9 cellular contexts compared by ENCODE assay signal in the genomic region with DNA sequence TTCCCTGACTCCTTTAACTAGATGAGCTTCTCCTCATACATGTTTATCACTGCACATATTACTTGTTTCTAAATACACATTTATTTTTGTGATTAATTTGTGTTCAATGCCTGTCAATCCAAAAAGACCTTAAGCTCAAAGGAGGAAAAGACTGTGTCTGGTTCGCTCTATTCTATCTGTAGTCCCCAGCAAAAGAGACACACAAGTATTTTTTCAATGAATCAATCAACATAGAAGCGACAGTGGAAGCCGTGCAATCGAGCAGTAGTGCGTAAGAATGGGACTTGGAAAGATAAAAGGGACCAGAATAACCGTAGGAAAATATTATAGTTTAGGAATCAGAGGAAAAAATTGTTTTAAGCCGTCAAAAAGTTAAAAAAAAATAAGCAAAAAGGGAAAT. TPM values are rescaled to one million over a fixed set of nuclear protein-coding genes. Genes with fewer than 3 reads are reported as not detected.
A peak's percentile ranks its signal among the peaks of the same experiment; 100 is the strongest.
DNase-seq lines count a peak whose midpoint lies in the region; ATAC-seq, FAIRE-seq and TF ChIP-seq lines count a peak whose summit lies in the region.
"Had no signal": no experiment of that assay in that cellular context is flagged by ENCODE, and none has a peak within 500 bp of the region (broad histone marks: within the 10 kb centered on the region; RNA-seq: fewer than 3 reads in every experiment).

No MANE protein-coding gene starts in this region.

- H3K23ac ChIP-seq in mesendoderm (ENCODE audit: low read length): no peak overlapping the region

- WGBS in mesendoderm (ENCODE audit: extremely low coverage, insufficient coverage, low lambda C conversion rate): no CpG with 5 or more reads among the region's 7 CpGs

- H2BK15ac ChIP-seq in mesendoderm (replicated peaks; ENCODE audit: low read depth): no peak overlapping the region

- H3K79me1 ChIP-seq in mesendoderm (ENCODE audit: low read length): peaks cover 2% of the 10 kb centered on the region

- TF ChIP-seq CTCF in 22Rv1 (IDR thresholded peaks at IDR 0.05): no peak
- no peak for TF ChIP-seq CTCF in astrocyte of the cerebellum (IDR thresholded peaks at IDR 0.05; ENCODE audit: low read depth, low read length, missing control alignments)

- DNase-seq in HAP-1 (ENCODE audit: low spot score in 2 of 2) (peak in 1 of 2 experiments; percentile 50), astrocyte of the cerebellum (ENCODE audit: low read depth) (no peak), mesendoderm (no peak), cortex of kidney (lab: John Stamatoyannopoulos, UW) (no peak), RCC 7860 (ENCODE audit: low spot score) (no peak), superior temporal gyrus (ENCODE audit: extremely low spot score) (no peak)
- DNase-seq: activated gamma-delta T cell treated with Interleukin-2 at 50 U/mL for 16 hours had no signal

- no peak overlapping the region for H2AK5ac ChIP-seq in mesendoderm (ENCODE audit: low read length)

- H4K8ac ChIP-seq in mesendoderm (ENCODE audit: low read depth, low read length): peak overlapping the region; percentile 56

- H2BK5ac ChIP-seq in mesendoderm (ENCODE audit: low read length): no peak overlapping the region

- peaks cover 19% of the 10 kb centered on the region for H3K36me3 ChIP-seq in HAP-1 (replicated peaks)
- no peaks in the 10 kb centered on the region for H3K36me3 ChIP-seq in mesendoderm (ENCODE audit: control insufficient read depth, insufficient read depth, low read length)

- peaks cover 39% of the 10 kb centered on the region for H3K79me2 ChIP-seq in mesendoderm (ENCODE audit: control insufficient read depth, insufficient read depth, low read length)

- peak overlapping the region; percentile 45 for H3K4me2 ChIP-seq in mesendoderm (ENCODE audit: low read length)

- peak overlapping the region; percentile 99 for H3K56ac ChIP-seq in mesendoderm (ENCODE audit: low read length)

- no peak for FAIRE-seq in RCC 7860 (lab: Jason Lieb, UNC)

- H3K9ac ChIP-seq in mesendoderm (ENCODE audit: low read length): peak overlapping the region; percentile 98

- H3K27ac ChIP-seq in 22Rv1: peak overlapping the region; percentile 79
- peak overlapping the region; percentile 18 for H3K27ac ChIP-seq in mesendoderm (ENCODE audit: low read depth, low read length)

- no peak overlapping the region for H3K4ac ChIP-seq in mesendoderm (ENCODE audit: low read depth, low read length)

- H3K18ac ChIP-seq in mesendoderm (ENCODE audit: low read length): no peak overlapping the region

- no peak overlapping the region for H2BK120ac ChIP-seq in mesendoderm (ENCODE audit: low read depth, low read length)

- in situ Hi-C loops in HAP-1 (cut with MboI; ENCODE audit: low sequenced_read_pairs) (no loop called here), astrocyte of the cerebellum (cut with HindIII; ENCODE audit: low sequenced_read_pairs) (no loop called here)

- H3K9me3 ChIP-seq in HAP-1: no peaks in the 10 kb centered on the region

- no peak overlapping the region for H4K5ac ChIP-seq in mesendoderm (ENCODE audit: low read length)

- no peak for ATAC-seq in HG02678 (IDR thresholded peaks at IDR 0.05; ENCODE audit: unreplicated experiment)

- H3K4me3 ChIP-seq in HAP-1 (peak overlapping the region; percentile 77), astrocyte of the cerebellum (ENCODE audit: low read depth, low read length) (peak overlapping the region; percentile 68), mesendoderm (ENCODE audit: low read length) (peak overlapping the region; percentile 86)

- H3K27me3 ChIP-seq in HAP-1 (ENCODE audit: low read depth): no peaks in the 10 kb centered on the region
- no peaks in the 10 kb centered on the region for H3K27me3 ChIP-seq in mesendoderm (ENCODE audit: insufficient read depth, low read length, poor library complexity)

- peaks cover 29% of the 10 kb centered on the region for H3K4me1 ChIP-seq in HAP-1
- peaks cover 5% of the 10 kb centered on the region for H3K4me1 ChIP-seq in mesendoderm (ENCODE audit: control insufficient read depth, low read depth, low read length)

RNA-seq across cellular contexts. Expression of a gene that starts 1.0 kb away (rescaled TPM):
- 23.4 TPM for polyA plus RNA-seq in mesendoderm (2013, experiment 1 of 2)
- 22.4 TPM for polyA plus RNA-seq in mesendoderm (2013, experiment 2 of 2)

RNA-seq across cellular contexts. Expression of a gene that starts 1.1 kb away (rescaled TPM):
- 10.3 TPM for polyA plus RNA-seq in mesendoderm (2013, experiment 1 of 2)
- polyA plus RNA-seq in mesendoderm (2013, experiment 2 of 2): 10.3 TPM

RNA-seq across cellular contexts. Expression of a gene that starts 25.5 kb away (rescaled TPM):
- 148 TPM for polyA plus RNA-seq in mesendoderm (2013, experiment 1 of 2)
- 159 TPM for polyA plus RNA-seq in mesendoderm (2013, experiment 2 of 2)
